1 cellular context compared by ENCODE assay signal in genomic region chr16:54290203-54291106, GRCh38.
TF ChIP-seq lines count a peak whose summit lies in the region.

No MANE protein-coding gene starts in this region.

TF ChIP-seq in H1, 55 proteins besides CTCF, POLR2A, EP300 and RAD21:
- TF ChIP-seq KDM1A (IDR thresholded peaks at IDR 0.05; ENCODE audit: borderline replicate concordance, low read length): 0 out of 2 replicates have a peak, but pooled peaks have one; percentile 29
- TF ChIP-seq CEBPB (IDR thresholded peaks at IDR 0.05; ENCODE audit: low read depth, low read length): no peak
- TF ChIP-seq EZH2 (IDR thresholded peaks at IDR 0.05; ENCODE audit: low read depth, low read length, severe bottlenecking): peak; percentile 82
- peak; percentile 54 for TF ChIP-seq RBBP5 (IDR thresholded peaks at IDR 0.05; ENCODE audit: borderline replicate concordance, low read depth, low read length)
- TF ChIP-seq KDM4A (IDR thresholded peaks at IDR 0.05; ENCODE audit: low read depth, low read length, severe bottlenecking): no peak
- TF ChIP-seq RNF2 (IDR thresholded peaks at IDR 0.05; ENCODE audit: borderline replicate concordance, low read depth, low read length, missing control alignments, poor library complexity, severe bottlenecking): peak; percentile 89
- peak; percentile 12 for TF ChIP-seq ASH2L (IDR thresholded peaks at IDR 0.05; ENCODE audit: low read length)
- peak; percentile 76 for TF ChIP-seq SUZ12 (IDR thresholded peaks at IDR 0.05; ENCODE audit: low read length)
